ENCODE assay signal across 37 cellular contexts in genomic region chr1:81172483-81172882, GRCh38.
"Had no signal": no experiment of that assay in that cellular context is flagged by ENCODE, and none has a peak within 500 bp of the region (broad histone marks: within the 10 kb centered on the region; RNA-seq: fewer than 3 reads in every experiment).

No MANE protein-coding gene starts in this region.

- H3K36me3 Mint-ChIP-seq: activated naive CD4-positive, alpha-beta T cell treated with anti-CD3 and anti-CD28 coated beads, Interleukin-2, amount 10 ng/mL, durations not matched to agents 7 days and 5 days; activated naive CD4-positive, alpha-beta T cell treated with anti-CD3 and anti-CD28 coated beads, Interleukin-2, amount 50 U/mL, for 24 hours; activated naive CD4-positive, alpha-beta T cell treated with anti-CD3 and anti-CD28 coated beads, Interleukin-2, amount 50 U/mL, for 72 hours; activated naive CD8-positive, alpha-beta T cell; activated naive CD8-positive, alpha-beta T cell treated with anti-CD3 and anti-CD28 coated beads for 36 hours; activated naive CD8-positive, alpha-beta T cell treated with anti-CD3 and anti-CD28 coated beads, Interleukin-2, amount 10 ng/mL, durations not matched to agents 7 days and 5 days had no signal

- H3K4me3 Mint-ChIP-seq: activated naive CD4-positive, alpha-beta T cell treated with anti-CD3 and anti-CD28 coated beads for 36 hours; activated naive CD4-positive, alpha-beta T cell treated with anti-CD3 and anti-CD28 coated beads, Interleukin-2, amount 10 ng/mL, durations not matched to agents 7 days and 5 days; activated naive CD4-positive, alpha-beta T cell treated with anti-CD3 and anti-CD28 coated beads, Interleukin-2, amount 50 U/mL, for 24 hours; activated naive CD8-positive, alpha-beta T cell; activated naive CD8-positive, alpha-beta T cell treated with anti-CD3 and anti-CD28 coated beads for 36 hours; activated naive CD8-positive, alpha-beta T cell treated with anti-CD3 and anti-CD28 coated beads, Interleukin-2, amount 10 ng/mL, durations not matched to agents 7 days and 5 days; activated naive CD8-positive, alpha-beta T cell treated with anti-CD3 and anti-CD28 coated beads, Interleukin-2, amount 50 U/mL, for 24 hours; activated T-cell treated with anti-CD3 and anti-CD28 coated beads, Interleukin-2, amount 50 U/mL, for 24 hours; activated T-cell treated with anti-CD3 and anti-CD28 coated beads, Interleukin-2, amount 50 U/mL, for 4 hours; activated T-cell treated with anti-CD3 and anti-CD28 coated beads, Interleukin-2, amount 50 U/mL, for 72 hours; activated T-helper 17 cell treated with anti-CD3 and anti-CD28 coated beads, Interleukin-2, amount 50 U/mL, for 72 hours; brain; central memory CD8-positive, alpha-beta T cell had no signal

- H3K27me3 ChIP-seq: adrenal gland, ascending aorta, body of pancreas, brain microvascular endothelial cell, breast epithelium, cardiac muscle cell had no signal

- H3K4me3 ChIP-seq: adrenal gland, ascending aorta, body of pancreas, breast epithelium, cardiac muscle cell had no signal

- H3K9me3 ChIP-seq: body of pancreas had no signal

- DNase-seq: activated effector memory CD4-positive, alpha-beta T cell treated with anti-CD3 and anti-CD28 coated beads, Interleukin-2, amount 50 U/mL, for 16 hours; activated effector memory CD4-positive, alpha-beta T cell treated with Interleukin-2 at 50 U/mL for 16 hours; activated gamma-delta T cell; activated gamma-delta T cell treated with Interleukin-2 at 50 U/mL for 16 hours; activated naive CD4-positive, alpha-beta T cell; activated naive CD4-positive, alpha-beta T cell treated with anti-CD3 and anti-CD28 coated beads for 36 hours; activated naive CD4-positive, alpha-beta T cell treated with anti-CD3 and anti-CD28 coated beads, Interleukin-2, amount 10 ng/mL, durations not matched to agents 7 days and 5 days; activated naive CD4-positive, alpha-beta T cell treated with anti-CD3 and anti-CD28 coated beads, Interleukin-2, amount 50 U/mL, for 16 hours; activated naive CD4-positive, alpha-beta T cell treated with Interleukin-2 at 50 U/mL for 16 hours; activated naive CD8-positive, alpha-beta T cell treated with anti-CD3 and anti-CD28 coated beads for 36 hours; activated naive CD8-positive, alpha-beta T cell treated with anti-CD3 and anti-CD28 coated beads, Interleukin-2, amount 10 ng/mL, durations not matched to agents 7 days and 5 days; activated naive CD8-positive, alpha-beta T cell treated with anti-CD3 and anti-CD28 coated beads, Interleukin-2, amount 50 U/mL, for 24 hours; activated T-cell treated with anti-CD3 and anti-CD28 coated beads, Interleukin-2, amount 50 U/mL, for 1 hour; activated T-cell treated with anti-CD3 and anti-CD28 coated beads, Interleukin-2, amount 50 U/mL, for 24 hours; activated T-cell treated with anti-CD3 and anti-CD28 coated beads, Interleukin-2, amount 50 U/mL, for 4 hours; activated T-cell treated with anti-CD3 and anti-CD28 coated beads, Interleukin-2, amount 50 U/mL, for 48 hours; activated T-cell treated with anti-CD3 and anti-CD28 coated beads, Interleukin-2, amount 50 U/mL, for 72 hours; adrenal gland; amniotic stem cell; amygdala; anterior cingulate cortex; aorta; body of pancreas; brain microvascular endothelial cell; caudate nucleus; central memory CD4-positive, alpha-beta T cell; cerebellar nuclear complex had no signal

- ATAC-seq: activated naive CD4-positive, alpha-beta T cell treated with anti-CD3 and anti-CD28 coated beads, Interleukin-2, amount 50 U/mL, for 72 hours; activated naive CD8-positive, alpha-beta T cell treated with anti-CD3 and anti-CD28 coated beads, Interleukin-2, amount 50 U/mL, for 24 hours; activated T-cell treated with anti-CD3 and anti-CD28 coated beads, Interleukin-2, amount 50 U/mL, for 4 hours; activated T-cell treated with anti-CD3 and anti-CD28 coated beads, Interleukin-2, amount 50 U/mL, for 72 hours; activated T-helper 17 cell treated with anti-CD3 and anti-CD28 coated beads, Interleukin-2, amount 50 U/mL, for 72 hours; body of pancreas had no signal

- H3K27me3 Mint-ChIP-seq: activated naive CD4-positive, alpha-beta T cell treated with anti-CD3 and anti-CD28 coated beads, Interleukin-2, amount 10 ng/mL, durations not matched to agents 7 days and 5 days; activated naive CD4-positive, alpha-beta T cell treated with anti-CD3 and anti-CD28 coated beads, Interleukin-2, amount 50 U/mL, for 24 hours; activated naive CD8-positive, alpha-beta T cell; activated naive CD8-positive, alpha-beta T cell treated with anti-CD3 and anti-CD28 coated beads for 36 hours; activated naive CD8-positive, alpha-beta T cell treated with anti-CD3 and anti-CD28 coated beads, Interleukin-2, amount 10 ng/mL, durations not matched to agents 7 days and 5 days; activated naive CD8-positive, alpha-beta T cell treated with anti-CD3 and anti-CD28 coated beads, Interleukin-2, amount 50 U/mL, for 24 hours; activated T-cell treated with anti-CD3 and anti-CD28 coated beads, Interleukin-2, amount 50 U/mL, for 24 hours; activated T-helper 17 cell treated with anti-CD3 and anti-CD28 coated beads, Interleukin-2, amount 50 U/mL, for 72 hours; central memory CD8-positive, alpha-beta T cell had no signal

- H3K4me1 Mint-ChIP-seq: activated naive CD4-positive, alpha-beta T cell treated with anti-CD3 and anti-CD28 coated beads, Interleukin-2, amount 10 ng/mL, durations not matched to agents 7 days and 5 days; activated naive CD4-positive, alpha-beta T cell treated with anti-CD3 and anti-CD28 coated beads, Interleukin-2, amount 50 U/mL, for 24 hours; activated naive CD8-positive, alpha-beta T cell treated with anti-CD3 and anti-CD28 coated beads for 36 hours; activated naive CD8-positive, alpha-beta T cell treated with anti-CD3 and anti-CD28 coated beads, Interleukin-2, amount 10 ng/mL, durations not matched to agents 7 days and 5 days; activated naive CD8-positive, alpha-beta T cell treated with anti-CD3 and anti-CD28 coated beads, Interleukin-2, amount 50 U/mL, for 24 hours; activated T-helper 17 cell treated with anti-CD3 and anti-CD28 coated beads, Interleukin-2, amount 50 U/mL, for 72 hours; brain; central memory CD8-positive, alpha-beta T cell had no signal

- H3K4me1 ChIP-seq: adrenal gland, ascending aorta, body of pancreas, breast epithelium had no signal

- H3K27ac ChIP-seq: adrenal gland, ascending aorta, body of pancreas, brain microvascular endothelial cell, breast epithelium, cardiac muscle cell had no signal

- H3K36me3 ChIP-seq: adrenal gland, ascending aorta, brain microvascular endothelial cell, breast epithelium, cardiac muscle cell had no signal

- H3K27ac Mint-ChIP-seq: activated naive CD4-positive, alpha-beta T cell treated with anti-CD3 and anti-CD28 coated beads for 36 hours; activated naive CD4-positive, alpha-beta T cell treated with anti-CD3 and anti-CD28 coated beads, Interleukin-2, amount 10 ng/mL, durations not matched to agents 7 days and 5 days; activated naive CD4-positive, alpha-beta T cell treated with anti-CD3 and anti-CD28 coated beads, Interleukin-2, amount 50 U/mL, for 24 hours; activated naive CD4-positive, alpha-beta T cell treated with anti-CD3 and anti-CD28 coated beads, Interleukin-2, amount 50 U/mL, for 72 hours; activated naive CD8-positive, alpha-beta T cell; activated naive CD8-positive, alpha-beta T cell treated with anti-CD3 and anti-CD28 coated beads for 36 hours; activated naive CD8-positive, alpha-beta T cell treated with anti-CD3 and anti-CD28 coated beads, Interleukin-2, amount 10 ng/mL, durations not matched to agents 7 days and 5 days; activated naive CD8-positive, alpha-beta T cell treated with anti-CD3 and anti-CD28 coated beads, Interleukin-2, amount 50 U/mL, for 24 hours; activated T-cell treated with anti-CD3 and anti-CD28 coated beads, Interleukin-2, amount 50 U/mL, for 24 hours; activated T-cell treated with anti-CD3 and anti-CD28 coated beads, Interleukin-2, amount 50 U/mL, for 72 hours; activated T-helper 17 cell treated with anti-CD3 and anti-CD28 coated beads, Interleukin-2, amount 50 U/mL, for 72 hours; activated T-helper 2 cell treated with anti-CD3 and anti-CD28 coated beads, Interferon-gamma antibody, Interleukin-2, Interleukin-4, amounts not matched to agents 10 μg/mL and 5 μg/mL and 100 μg/mL, durations not matched to agents 14 hours and 24 hours and 36 hours; brain had no signal
